Comparison of ENCODE assay signal across 33 cellular contexts in genomic region chr3:69867941-69868505, GRCh38.
A peak's percentile ranks its signal among the peaks of the same experiment; 100 is the strongest.
DNase-seq lines count a peak whose midpoint lies in the region; ATAC-seq, FAIRE-seq and TF ChIP-seq lines count a peak whose summit lies in the region.
"Had no signal": no experiment of that assay in that cellular context is flagged by ENCODE, and none has a peak within 500 bp of the region (broad histone marks: within the 10 kb centered on the region; RNA-seq: fewer than 3 reads in every experiment).

No MANE protein-coding gene starts in this region.

- H3K27ac ChIP-seq in left ventricle myocardium inferior (replicated peaks) (peak overlapping the region; percentile 88), heart left ventricle (peak overlapping the region in 5 of 12 donors; percentile 9 to 88 (median 76))
- H3K27ac ChIP-seq: prostate gland, thoracic aorta, WERI-Rb-1 had no signal

- DNase-seq in left ventricle myocardium inferior: no peak
- DNase-seq in heart left ventricle: no peak
- DNase-seq in epithelial cell of proximal tubule (ENCODE audit: low read depth): no peak
- DNase-seq in D721Med (ENCODE audit: insufficient read length, low spot score): no peak
- DNase-seq in Ammon's horn (ENCODE audit: low spot score): no peak
- no peak for DNase-seq in SHP77 treated with DMSO at 0.1 percent for 48 hours (lab: John Stamatoyannopoulos, UW)
- DNase-seq in CD1c-positive myeloid dendritic cell (ENCODE audit: extremely low spot score): no peak
- DNase-seq: 8988T; activated CD4-positive, alpha-beta T cell treated with anti-CD3 and anti-CD28 coated beads, Interleukin-2, amount 50 U/mL, for 1 hour; activated CD8-positive, alpha-beta memory T cell treated with anti-CD3 and anti-CD28 coated beads, Interleukin-2, amount 50 U/mL, for 4 hours; activated naive CD8-positive, alpha-beta T cell treated with anti-CD3 and anti-CD28 coated beads for 36 hours; Caco-2; effector memory CD4-positive, alpha-beta T cell; heart right ventricle; immature natural killer cell; left ventricle myocardium superior; MG63; NCI-H1417; NCI-H2107; NCI-H446 treated with DMSO at 0.1 percent for 48 hours; SK-N-SH; stimulated activated CD4-positive, alpha-beta T cell treated with anti-CD3 and anti-CD28 coated beads, Interleukin-2, amount 100 ng/mL, for 48 hours; stimulated activated naive B cell treated with anti-CD40 and anti-IgM and Interleukin-4, amounts not matched to agents 10 μg/mL and 1 μg/mL and 100 μg/mL, for 72 hours; WERI-Rb-1 had no signal

- peaks cover 19% of the 10 kb centered on the region for H3K4me1 Mint-ChIP-seq in nephron
- H3K4me1 Mint-ChIP-seq: activated naive CD8-positive, alpha-beta T cell treated with anti-CD3 and anti-CD28 coated beads for 36 hours; activated T-helper 17 cell treated with anti-CD3 and anti-CD28 coated beads, Interleukin-2, amount 50 U/mL, for 72 hours; immature natural killer cell; stimulated activated naive B cell treated with anti-CD40 and anti-IgM and Interleukin-4, amounts not matched to agents 10 μg/mL and 1 μg/mL and 100 μg/mL, for 72 hours had no signal

- peaks cover 66% of the 10 kb centered on the region for H3K4me1 ChIP-seq in left ventricle myocardium inferior
- peaks cover 0 to 32% (median 10%) of the 10 kb centered on the region in 12 donors for H3K4me1 ChIP-seq in heart left ventricle
- H3K4me1 ChIP-seq: prostate gland had no signal

- peak overlapping the region; percentile 56 to 97 (median 83) for H3K27ac Mint-ChIP-seq in nephron
- H3K27ac Mint-ChIP-seq: activated naive CD8-positive, alpha-beta T cell treated with anti-CD3 and anti-CD28 coated beads for 36 hours; activated T-helper 17 cell treated with anti-CD3 and anti-CD28 coated beads, Interleukin-2, amount 50 U/mL, for 72 hours; immature natural killer cell; stimulated activated naive B cell treated with anti-CD40 and anti-IgM and Interleukin-4, amounts not matched to agents 10 μg/mL and 1 μg/mL and 100 μg/mL, for 72 hours; T-helper 2 cell treated with Interferon-gamma antibody and Interleukin-4, amounts not matched to agents 5 μg/mL and 100 μg/mL, for 36 hours had no signal

- H3K36me3 ChIP-seq in left ventricle myocardium inferior: no peaks in the 10 kb centered on the region
- no peaks in the 10 kb centered on the region for H3K36me3 ChIP-seq in heart left ventricle
- H3K36me3 ChIP-seq: heart right ventricle, MG63, prostate gland, thoracic aorta, WERI-Rb-1 had no signal

- H3K36me3 Mint-ChIP-seq in nephron (ENCODE audit: low read depth): no peaks in the 10 kb centered on the region
- H3K36me3 Mint-ChIP-seq: activated naive CD8-positive, alpha-beta T cell treated with anti-CD3 and anti-CD28 coated beads for 36 hours; immature natural killer cell; stimulated activated naive B cell treated with anti-CD40 and anti-IgM and Interleukin-4, amounts not matched to agents 10 μg/mL and 1 μg/mL and 100 μg/mL, for 72 hours had no signal

- no peak for ATAC-seq in heart left ventricle
- ATAC-seq: activated T-helper 17 cell treated with anti-CD3 and anti-CD28 coated beads, Interleukin-2, amount 50 U/mL, for 72 hours; heart right ventricle; left ventricle myocardium superior; stimulated activated naive B cell treated with anti-CD40 and anti-IgM and Interleukin-4, amounts not matched to agents 10 μg/mL and 1 μg/mL and 100 μg/mL, for 72 hours had no signal

- WGBS in heart left ventricle, 4 donors: 59 to 68% (median 61%) methylated on average over 2 of the region's 2 CpGs

- no peak for TF ChIP-seq CTCF in left ventricle myocardium inferior (IDR thresholded peaks at IDR 0.05; ENCODE audit: borderline replicate concordance)
- TF ChIP-seq CTCF in heart left ventricle (IDR thresholded peaks at IDR 0.05): no peak
- no peak for TF ChIP-seq CTCF in epithelial cell of proximal tubule (conservative IDR thresholded peaks at IDR 0.05; ENCODE audit: low read depth, low read length)
- no peak for TF ChIP-seq CTCF in nephron (IDR thresholded peaks at IDR 0.05; ENCODE audit: unreplicated experiment in 3 of 3)
- TF ChIP-seq CTCF in D721Med (IDR thresholded peaks at IDR 0.05; ENCODE audit: insufficient read depth, missing control alignments): no peak

- no peaks in the 10 kb centered on the region for H3K9me3 ChIP-seq in left ventricle myocardium inferior (replicated peaks)
- no peaks in the 10 kb centered on the region for H3K9me3 ChIP-seq in heart left ventricle
- H3K9me3 ChIP-seq: Caco-2, heart right ventricle, MG63, prostate gland, SK-N-SH, thoracic aorta had no signal

- no peak for TF ChIP-seq POLR2A in heart left ventricle (IDR thresholded peaks at IDR 0.05)

- no peaks in the 10 kb centered on the region for H3K9me3 Mint-ChIP-seq in nephron
- H3K9me3 Mint-ChIP-seq: activated naive CD8-positive, alpha-beta T cell treated with anti-CD3 and anti-CD28 coated beads for 36 hours; neural crest cell; stimulated activated naive B cell treated with anti-CD40 and anti-IgM and Interleukin-4, amounts not matched to agents 10 μg/mL and 1 μg/mL and 100 μg/mL, for 72 hours; T-helper 2 cell treated with Interferon-gamma antibody and Interleukin-4, amounts not matched to agents 5 μg/mL and 100 μg/mL, for 36 hours had no signal

- intact Hi-C loops in left ventricle myocardium inferior (cut with micrococcal nuclease): no loop called here
- intact Hi-C loops in heart left ventricle (cut with DNase I): loop anchor here in 1 of 10 donors (5.0 kb wide), 1 partner anchor 64 kb away; no protein-coding TSS in a partner anchor

- H3K4me3 Mint-ChIP-seq in nephron: peak overlapping the region in 1 of 3 experiments; percentile 60
- H3K4me3 Mint-ChIP-seq: activated naive CD8-positive, alpha-beta T cell treated with anti-CD3 and anti-CD28 coated beads for 36 hours; activated T-helper 17 cell treated with anti-CD3 and anti-CD28 coated beads, Interleukin-2, amount 50 U/mL, for 72 hours; immature natural killer cell; neural crest cell; stimulated activated naive B cell treated with anti-CD40 and anti-IgM and Interleukin-4, amounts not matched to agents 10 μg/mL and 1 μg/mL and 100 μg/mL, for 72 hours; T-helper 2 cell treated with Interferon-gamma antibody and Interleukin-4, amounts not matched to agents 5 μg/mL and 100 μg/mL, for 36 hours had no signal

- H3K4me3 ChIP-seq in left ventricle myocardium inferior: peak overlapping the region; percentile 59
- H3K4me3 ChIP-seq in heart left ventricle: peak overlapping the region in 3 of 12 donors; percentile 45 to 54 (median 46)
- H3K4me3 ChIP-seq in epithelial cell of proximal tubule (ENCODE audit: low read depth, low read length): peak overlapping the region; percentile 70
- H3K4me3 ChIP-seq: MG63, prostate gland, smooth muscle cell, thoracic aorta had no signal

- H3K27me3 ChIP-seq in left ventricle myocardium inferior (ENCODE audit: low read depth) (no peaks in the 10 kb centered on the region), heart left ventricle (no peaks in the 10 kb centered on the region)
- H3K27me3 ChIP-seq: heart right ventricle, MG63 had no signal

- FAIRE-seq in D721Med (lab: Jason Lieb, UNC): no peak
- FAIRE-seq: colon, H54 had no signal

- H3K27me3 Mint-ChIP-seq in nephron (ENCODE audit: low read depth): no peaks in the 10 kb centered on the region
- H3K27me3 Mint-ChIP-seq: activated T-helper 17 cell treated with anti-CD3 and anti-CD28 coated beads, Interleukin-2, amount 50 U/mL, for 72 hours had no signal
